Comparison of ENCODE assay signal across 36 cellular contexts in the genomic region with DNA sequence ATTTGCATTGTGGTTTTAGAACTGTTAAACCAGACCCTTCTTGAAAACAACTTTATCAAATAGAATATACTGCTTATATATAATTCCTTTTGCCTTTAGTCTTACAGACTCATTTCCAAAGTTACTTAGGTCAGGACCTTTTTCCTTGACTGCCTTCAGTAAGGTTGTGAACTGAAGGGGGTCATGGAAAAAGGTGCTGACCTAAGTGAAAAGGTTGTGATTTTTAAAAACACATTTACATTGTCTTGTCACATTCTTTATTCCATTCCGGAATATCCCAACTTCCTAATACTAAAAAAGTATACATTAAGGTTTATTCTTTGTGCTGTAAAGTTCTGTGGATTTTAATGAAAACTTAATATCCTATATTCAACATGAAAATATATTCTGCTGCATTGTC.
"Had no signal": no experiment of that assay in that cellular context is flagged by ENCODE, and none has a peak within 500 bp of the region (broad histone marks: within the 10 kb centered on the region; RNA-seq: fewer than 3 reads in every experiment).

No MANE protein-coding gene starts in this region.

- H3K9me3 ChIP-seq: MG63 had no signal

- DNase-seq: Karpas-422, Kasumi-1, MG63, MM.1S, MV-4-11, NCI-H1048, NCI-H1092, NCI-H1092 treated with DMSO at 0.1 percent for 48 hours, NCI-H1105, NCI-H1105 treated with DMSO at 0.1 percent for 48 hours, NCI-H1417, NCI-H1417 treated with DMSO at 0.1 percent for 48 hours, NCI-H1436, NCI-H1436 treated with DMSO at 0.1 percent for 48 hours, NCI-H146, NCI-H1694, NCI-H1694 treated with DMSO at 0.1 percent for 48 hours, NCI-H187, NCI-H187 treated with DMSO at 0.1 percent for 48 hours, NCI-H1930, NCI-H2029, NCI-H2029 treated with DMSO at 0.1 percent for 48 hours, NCI-H2081, NCI-H2081 treated with DMSO at 0.1 percent for 48 hours, NCI-H2107, NCI-H2171, NCI-H2171 treated with DMSO at 0.1 percent for 48 hours, NCI-H2227 treated with DMSO at 0.1 percent for 48 hours, NCI-H226, NCI-H345, NCI-H446, NCI-H446 treated with DMSO at 0.1 percent for 48 hours, NCI-H510A, NCI-H510A treated with DMSO at 0.1 percent for 48 hours, NCI-H524, NCI-H524 treated with DMSO at 0.1 percent for 48 hours had no signal

- H3K36me3 ChIP-seq: MG63 had no signal

- H3K27me3 ChIP-seq: MG63 had no signal

- H3K4me3 ChIP-seq: MG63 had no signal
